In the genomic region with DNA sequence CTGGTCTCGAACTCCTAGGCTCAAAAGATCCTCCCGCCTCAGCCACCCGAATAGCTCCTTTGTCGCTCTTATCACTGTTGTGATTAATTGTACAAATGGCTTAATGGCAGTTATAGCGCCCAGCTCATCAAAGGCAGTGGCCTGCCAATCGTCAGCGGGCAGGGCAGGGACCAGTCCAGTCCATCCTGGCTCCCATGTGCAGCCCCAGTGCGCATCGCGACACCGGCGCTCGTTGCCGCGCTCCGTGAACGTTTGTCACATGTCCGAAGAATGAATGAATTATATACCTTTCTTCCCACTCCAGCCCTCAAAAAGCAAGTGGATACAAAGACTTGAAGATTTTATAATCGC, we compare ENCODE assay signal across 1 cellular context.
TF ChIP-seq lines count a peak whose summit lies in the region.

No MANE protein-coding gene starts in this region.

TF ChIP-seq in SK-N-SH, 30 proteins besides CTCF, POLR2A, EP300 and RAD21 (continued from another document):
- TF ChIP-seq, protein P1, sequence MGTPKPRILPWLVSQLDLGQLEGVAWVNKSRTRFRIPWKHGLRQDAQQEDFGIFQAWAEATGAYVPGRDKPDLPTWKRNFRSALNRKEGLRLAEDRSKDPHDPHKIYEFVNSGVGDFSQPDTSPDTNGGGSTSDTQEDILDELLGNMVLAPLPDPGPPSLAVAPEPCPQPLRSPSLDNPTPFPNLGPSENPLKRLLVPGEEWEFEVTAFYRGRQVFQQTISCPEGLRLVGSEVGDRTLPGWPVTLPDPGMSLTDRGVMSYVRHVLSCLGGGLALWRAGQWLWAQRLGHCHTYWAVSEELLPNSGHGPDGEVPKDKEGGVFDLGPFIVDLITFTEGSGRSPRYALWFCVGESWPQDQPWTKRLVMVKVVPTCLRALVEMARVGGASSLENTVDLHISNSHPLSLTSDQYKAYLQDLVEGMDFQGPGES (IDR thresholded peaks at IDR 0.05; ENCODE audit: low read depth, low read length), result no peak
- TF ChIP-seq, protein P2, sequence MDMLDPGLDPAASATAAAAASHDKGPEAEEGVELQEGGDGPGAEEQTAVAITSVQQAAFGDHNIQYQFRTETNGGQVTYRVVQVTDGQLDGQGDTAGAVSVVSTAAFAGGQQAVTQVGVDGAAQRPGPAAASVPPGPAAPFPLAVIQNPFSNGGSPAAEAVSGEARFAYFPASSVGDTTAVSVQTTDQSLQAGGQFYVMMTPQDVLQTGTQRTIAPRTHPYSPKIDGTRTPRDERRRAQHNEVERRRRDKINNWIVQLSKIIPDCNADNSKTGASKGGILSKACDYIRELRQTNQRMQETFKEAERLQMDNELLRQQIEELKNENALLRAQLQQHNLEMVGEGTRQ (IDR thresholded peaks at IDR 0.05; ENCODE audit: borderline replicate concordance, low read depth, low read length), result no peak
- TF ChIP-seq EZH2phosphoT487 (IDR thresholded peaks at IDR 0.05; ENCODE audit: borderline replicate concordance, low read depth) (no peak), NFIC (IDR thresholded peaks at IDR 0.05; ENCODE audit: borderline replicate concordance) (no peak), RCOR1 (IDR thresholded peaks at IDR 0.05; ENCODE audit: low read length) (no peak), MEF2A (IDR thresholded peaks at IDR 0.05; ENCODE audit: borderline replicate concordance, low read depth) (no peak), ELF1 (IDR thresholded peaks at IDR 0.05) (no peak)
- TF ChIP-seq, protein P3, sequence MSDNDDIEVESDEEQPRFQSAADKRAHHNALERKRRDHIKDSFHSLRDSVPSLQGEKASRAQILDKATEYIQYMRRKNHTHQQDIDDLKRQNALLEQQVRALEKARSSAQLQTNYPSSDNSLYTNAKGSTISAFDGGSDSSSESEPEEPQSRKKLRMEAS (IDR thresholded peaks at IDR 0.05; ENCODE audit: low read depth), result peak; percentile 71
TF ChIP-seq in SK-N-SH: peak in this region for 2.
